Comparison of ENCODE assay signal across 8 cellular contexts in the genomic region with DNA sequence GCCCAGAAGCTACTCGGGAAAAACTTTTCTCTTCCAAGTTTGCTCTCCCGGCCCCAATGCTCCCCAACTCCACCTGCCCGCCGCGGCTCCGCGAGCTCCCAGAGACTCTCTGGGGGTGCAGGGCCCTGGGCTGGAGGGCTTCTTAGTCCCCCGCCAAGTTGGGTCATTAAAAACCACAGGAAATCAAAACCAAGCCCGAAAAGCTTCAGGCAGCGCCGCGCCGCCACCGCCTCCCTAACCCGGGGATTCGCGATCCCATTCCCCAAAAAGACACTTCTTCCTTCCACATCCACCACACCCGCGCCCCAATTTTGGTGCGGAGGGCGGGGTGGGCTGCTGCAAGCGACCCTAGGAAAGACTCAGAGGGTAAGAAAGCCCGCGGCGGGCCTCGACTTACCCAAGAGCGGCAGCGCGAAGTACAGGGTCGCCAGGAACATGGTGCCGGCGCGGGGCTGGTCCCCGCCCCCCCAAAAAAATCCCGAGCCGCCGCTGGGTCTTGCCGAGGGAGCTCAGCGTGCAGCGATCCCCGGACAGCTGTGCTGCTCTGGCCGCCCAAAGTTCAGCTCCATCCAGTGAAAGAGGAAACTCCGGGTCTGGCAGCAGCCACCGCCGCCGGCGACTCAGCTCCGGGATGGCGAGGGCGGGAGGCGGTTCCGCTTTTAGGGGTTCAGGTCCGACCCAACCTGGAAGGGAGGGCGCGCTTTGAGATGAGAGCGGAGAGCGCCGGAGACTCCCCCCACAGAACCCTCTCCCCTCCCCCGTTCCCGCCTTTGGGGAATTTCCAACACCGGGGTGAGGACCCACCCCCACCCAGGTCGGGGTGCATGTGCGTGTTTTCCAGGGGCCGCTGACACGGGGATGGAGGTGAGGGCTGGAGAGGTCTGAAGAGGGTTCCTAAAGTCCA. TPM values are rescaled to one million over a fixed set of nuclear protein-coding genes. Genes with fewer than 3 reads are reported as not detected.
DNase-seq lines count a peak whose midpoint lies in the region; ATAC-seq and TF ChIP-seq lines count a peak whose summit lies in the region.

No MANE protein-coding gene starts in this region.

- H3K9ac ChIP-seq in MM.1S (ENCODE audit: low read length) = peak overlapping the region; percentile 60; the same call in 1 of the 2 replicates
- H3K9ac ChIP-seq in trophoblast cell (ENCODE audit: low read length) = peak overlapping the region; percentile 16

- TF ChIP-seq CTCF in MM.1S (IDR thresholded peaks at IDR 0.05; ENCODE audit: low read length) = no peak

- H3K27me3 ChIP-seq in MM.1S (replicated peaks; ENCODE audit: insufficient read depth, low read length) (0 out of 2 replicates have a peak, but pooled peaks cover 3% of the 10 kb centered on the region), trophoblast cell (ENCODE audit: insufficient read depth, low read length) (peaks cover 56% of the 10 kb centered on the region)

- no peak overlapping the region for H3K23ac ChIP-seq in trophoblast cell (ENCODE audit: low read length)

- H3K4me1 ChIP-seq in MM.1S (ENCODE audit: low read length) (no peaks in the 10 kb centered on the region), trophoblast cell (ENCODE audit: control insufficient read depth in 1 of 2, insufficient read depth in 2 of 2, low read length in 2 of 2) (peaks cover 24 to 26% of the 10 kb centered on the region in 2 experiments)

- no peaks in the 10 kb centered on the region for H3F3A ChIP-seq in MM.1S (ENCODE audit: insufficient read depth, low read length)

- H3K36me3 ChIP-seq in MM.1S (replicated peaks; ENCODE audit: insufficient read depth, low read length) = no peaks in the 10 kb centered on the region
- H3K36me3 ChIP-seq in trophoblast cell (ENCODE audit: control insufficient read depth in 1 of 2, insufficient read depth in 2 of 2, low read length in 2 of 2) = no peaks in the 10 kb centered on the region

- H3K79me2 ChIP-seq in MM.1S (ENCODE audit: low read length) (no peaks in the 10 kb centered on the region), trophoblast cell (ENCODE audit: control insufficient read depth, insufficient read depth, low read length, poor library complexity) (no peaks in the 10 kb centered on the region)

- H3K27ac ChIP-seq in MM.1S (ENCODE audit: low read length) (no peak overlapping the region), trophoblast cell (ENCODE audit: low read depth, low read length) (no peak overlapping the region)

- H3K14ac ChIP-seq in trophoblast cell (ENCODE audit: low read length) = no peak overlapping the region

- H2AFZ ChIP-seq in MM.1S (ENCODE audit: low read length) = peak overlapping the region; percentile 82
- peak overlapping the region; percentile 17 for H2AFZ ChIP-seq in trophoblast cell (ENCODE audit: insufficient read depth, low read length, poor library complexity)

- no peak overlapping the region for H4K91ac ChIP-seq in trophoblast cell (ENCODE audit: low read depth, low read length)

- peak overlapping the region; percentile 74 for H3K4me3 ChIP-seq in MM.1S (ENCODE audit: low read length)
- H3K4me3 ChIP-seq in trophoblast cell (ENCODE audit: low read depth, low read length) = peak overlapping the region; percentile 67

- peak overlapping the region; percentile 80 for H3K4me2 ChIP-seq in MM.1S (ENCODE audit: low read depth, low read length)
- peak overlapping the region; percentile 65 for H3K4me2 ChIP-seq in trophoblast cell (ENCODE audit: low read length)

- H2BK5ac ChIP-seq in trophoblast cell (ENCODE audit: low read depth, low read length, poor library complexity) = no peak overlapping the region

- H3K9me2 ChIP-seq in MM.1S (replicated peaks; ENCODE audit: insufficient read depth, low read length) = no peaks in the 10 kb centered on the region

- ATAC-seq in HG02588 (IDR thresholded peaks at IDR 0.05; ENCODE audit: unreplicated experiment) (no peak), HG02610 (IDR thresholded peaks at IDR 0.05; ENCODE audit: unreplicated experiment) (no peak)

- H3K79me1 ChIP-seq in trophoblast cell (ENCODE audit: low read length) = no peaks in the 10 kb centered on the region

- H2BK120ac ChIP-seq in trophoblast cell (ENCODE audit: insufficient read depth, low read length, poor library complexity) = no peak overlapping the region

- H2BK12ac ChIP-seq in trophoblast cell (ENCODE audit: low read length) = no peak overlapping the region

- DNase-seq in DMS53 (lab: John Stamatoyannopoulos, UW) (peak; percentile 38), MM.1S (no peak), glomerular visceral epithelial cell (ENCODE audit: extremely low spot score) (peak; percentile 62), trophoblast cell (no peak), NCI-H2171 treated with DMSO at 0.1 percent for 48 hours (lab: John Stamatoyannopoulos, UW) (no peak), NCI-H1417 treated with DMSO at 0.1 percent for 48 hours (lab: John Stamatoyannopoulos, UW) (no peak)

- no peaks in the 10 kb centered on the region for H4K20me1 ChIP-seq in MM.1S (ENCODE audit: insufficient read depth, low read length)

- H3K4ac ChIP-seq in trophoblast cell (ENCODE audit: low read depth, low read length) = no peak overlapping the region

- no peak overlapping the region for H2AK5ac ChIP-seq in trophoblast cell (ENCODE audit: low read length)

- no peak overlapping the region for H4K8ac ChIP-seq in trophoblast cell (ENCODE audit: low read depth, low read length)

- H3K9me3 ChIP-seq in MM.1S (replicated peaks; ENCODE audit: insufficient read depth, low read length) (no peaks in the 10 kb centered on the region), trophoblast cell (ENCODE audit: insufficient read depth, low read depth, low read length) (peaks cover 7% of the 10 kb centered on the region)

- no peak overlapping the region for H4K12ac ChIP-seq in trophoblast cell (ENCODE audit: low read depth, low read length)

- no CpG with 5 or more reads among the region's 65 CpGs for WGBS in trophoblast cell (ENCODE audit: extremely low coverage, insufficient coverage, insufficient read length)

- no peak overlapping the region for H3K18ac ChIP-seq in trophoblast cell (ENCODE audit: low read length)

RNA-seq across cellular contexts. Expression of a gene that starts 1.2 kb away (rescaled TPM):
- 3.8 and 3.9 TPM in 2 replicates for polyA plus RNA-seq in trophoblast cell (2013)

RNA-seq across cellular contexts. Expression of a gene that starts 52.4 kb away (rescaled TPM):
- not detected in 2 replicates for polyA plus RNA-seq in trophoblast cell (2013)

Comparison
In these comparisons a context has a peak if more than half of its experiments do, and no peak if none do; other contexts are left out.
1. DNase-seq: peak in DMS53 (single experiment) and glomerular visceral epithelial cell (single experiment); none in MM.1S (single experiment), trophoblast cell (0 of 2), NCI-H2171 treated with DMSO at 0.1 percent for 48 hours (single experiment) and NCI-H1417 treated with DMSO at 0.1 percent for 48 hours (single experiment).